In the genomic region with DNA sequence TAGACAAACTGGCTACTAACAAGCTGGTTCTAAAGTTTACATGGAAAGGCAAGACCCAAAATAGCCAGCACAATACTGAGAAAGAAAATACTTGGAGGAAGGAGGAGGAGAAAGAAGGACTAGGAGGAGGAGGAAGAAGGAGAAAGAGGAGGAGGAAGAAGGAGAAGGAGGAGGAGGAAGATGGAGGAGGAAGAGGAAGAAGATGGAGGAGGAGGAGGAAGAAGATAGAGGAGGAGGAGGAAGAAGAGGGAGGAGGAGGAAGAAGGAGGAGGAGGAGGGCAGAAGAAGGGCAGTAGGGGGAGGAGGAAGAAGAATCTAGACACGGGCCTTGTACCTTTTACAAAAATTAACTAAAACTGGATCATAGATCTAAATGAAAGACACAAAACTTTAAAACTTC, we compare ENCODE assay signal across 6 cellular contexts.
"Had no signal": no experiment of that assay in that cellular context is flagged by ENCODE, and none has a peak within 500 bp of the region (broad histone marks: within the 10 kb centered on the region; RNA-seq: fewer than 3 reads in every experiment).

No MANE protein-coding gene starts in this region.

- DNase-seq: IMR-90, KBM-7, KG1 had no signal

- H3K4me3 ChIP-seq: K562 had no signal

- H3K27ac ChIP-seq: HL-60, KMS-11 had no signal
